12 cellular contexts compared by ENCODE assay signal in genomic region chr2:946073-947005, GRCh38. TPM values are rescaled to one million over a fixed set of nuclear protein-coding genes. Genes with fewer than 3 reads are reported as not detected.
DNase-seq lines count a peak whose midpoint lies in the region; ATAC-seq and TF ChIP-seq lines count a peak whose summit lies in the region.
"Had no signal": no experiment of that assay in that cellular context is flagged by ENCODE, and none has a peak within 500 bp of the region (broad histone marks: within the 10 kb centered on the region; RNA-seq: fewer than 3 reads in every experiment).

No MANE protein-coding gene starts in this region.

- TF ChIP-seq CTCF in progenitor cell of endocrine pancreas (IDR thresholded peaks at IDR 0.05; ENCODE audit: unreplicated experiment), result no peak

- DNase-seq in activated naive CD4-positive, alpha-beta T cell (lab: John Stamatoyannopoulos, UW), result no peak
- peak; percentile 49 for DNase-seq in SW480 (ENCODE audit: low spot score)
- peak; percentile 21 to 43 for DNase-seq in stimulated activated naive CD8-positive, alpha-beta T cell treated with anti-CD3 and anti-CD28 coated beads, Interleukin-15, amount 100 ng/mL, for 72 hours
- no peak for DNase-seq in HEK293T (ENCODE audit: extremely low spot score)
- no peak for DNase-seq in progenitor cell of endocrine pancreas (ENCODE audit: low spot score, unreplicated experiment)
- DNase-seq in SK-N-DZ (ENCODE audit: low spot score), result no peak
- DNase-seq: anterior cingulate cortex; NCI-H1417 treated with DMSO at 0.1 percent for 48 hours; stimulated activated CD4-positive, alpha-beta T cell treated with anti-CD3 and anti-CD28 coated beads, Interleukin-4, amount 100 ng/mL, for 24 hours; SW 1271 had no signal

- H3K4me3 Mint-ChIP-seq in activated naive CD4-positive, alpha-beta T cell treated with anti-CD3 and anti-CD28 coated beads, Interleukin-2, amount 50 U/mL, for 24 hours, result peak overlapping the region; percentile 46
- H3K4me3 Mint-ChIP-seq in stimulated activated naive CD8-positive, alpha-beta T cell treated with anti-CD3 and anti-CD28 coated beads, Interleukin-15, amount 100 ng/mL, for 72 hours, result peak overlapping the region; percentile 61 to 71
- H3K4me3 Mint-ChIP-seq in progenitor cell of endocrine pancreas (ENCODE audit: low read depth), result no peak overlapping the region

- CTCF ChIA-PET in HEK293T (lab: Yijun Ruan, JAX), result no interaction called here

- H3K4me1 Mint-ChIP-seq in activated naive CD4-positive, alpha-beta T cell treated with anti-CD3 and anti-CD28 coated beads, Interleukin-2, amount 50 U/mL, for 24 hours, result peaks cover 20% of the 10 kb centered on the region
- H3K4me1 Mint-ChIP-seq in stimulated activated naive CD8-positive, alpha-beta T cell treated with anti-CD3 and anti-CD28 coated beads, Interleukin-15, amount 100 ng/mL, for 72 hours, result peaks cover 43% of the 10 kb centered on the region
- H3K4me1 Mint-ChIP-seq in progenitor cell of endocrine pancreas (ENCODE audit: low read depth), result peaks cover 6% of the 10 kb centered on the region

- peaks cover 10% of the 10 kb centered on the region for H3K27me3 Mint-ChIP-seq in activated naive CD4-positive, alpha-beta T cell treated with anti-CD3 and anti-CD28 coated beads, Interleukin-2, amount 50 U/mL, for 24 hours
- H3K27me3 Mint-ChIP-seq in stimulated activated naive CD8-positive, alpha-beta T cell treated with anti-CD3 and anti-CD28 coated beads, Interleukin-15, amount 100 ng/mL, for 72 hours, result peaks cover 2% of the 10 kb centered on the region
- peaks cover 42% of the 10 kb centered on the region for H3K27me3 Mint-ChIP-seq in progenitor cell of endocrine pancreas

- POLR2A ChIA-PET in HEK293T (lab: Yijun Ruan, JAX), result no interaction called here

- peak overlapping the region; percentile 31 for H3K27ac Mint-ChIP-seq in activated naive CD4-positive, alpha-beta T cell treated with anti-CD3 and anti-CD28 coated beads, Interleukin-2, amount 50 U/mL, for 24 hours
- peak overlapping the region; percentile 82 to 90 for H3K27ac Mint-ChIP-seq in stimulated activated naive CD8-positive, alpha-beta T cell treated with anti-CD3 and anti-CD28 coated beads, Interleukin-15, amount 100 ng/mL, for 72 hours
- no peak overlapping the region for H3K27ac Mint-ChIP-seq in progenitor cell of endocrine pancreas

- ATAC-seq in HG02885 (IDR thresholded peaks at IDR 0.05; ENCODE audit: poor library complexity, unreplicated experiment), result peak; percentile 74
- ATAC-seq in stimulated activated naive CD8-positive, alpha-beta T cell treated with anti-CD3 and anti-CD28 coated beads, Interleukin-15, amount 100 ng/mL, for 72 hours, result peak; percentile 83

- H3K36me3 Mint-ChIP-seq in activated naive CD4-positive, alpha-beta T cell treated with anti-CD3 and anti-CD28 coated beads, Interleukin-2, amount 50 U/mL, for 24 hours, result no peaks in the 10 kb centered on the region
- H3K36me3 Mint-ChIP-seq in progenitor cell of endocrine pancreas (ENCODE audit: insufficient read depth), result peaks cover 2% of the 10 kb centered on the region

- H3K9me3 Mint-ChIP-seq in activated naive CD4-positive, alpha-beta T cell treated with anti-CD3 and anti-CD28 coated beads, Interleukin-2, amount 50 U/mL, for 24 hours, result no peaks in the 10 kb centered on the region
- peaks cover 8 to 22% of the 10 kb centered on the region in 2 donors for H3K9me3 Mint-ChIP-seq in stimulated activated naive CD8-positive, alpha-beta T cell treated with anti-CD3 and anti-CD28 coated beads, Interleukin-15, amount 100 ng/mL, for 72 hours
- H3K9me3 Mint-ChIP-seq in progenitor cell of endocrine pancreas (ENCODE audit: low read depth), result peaks cover 7% of the 10 kb centered on the region

TF ChIP-seq in HEK293T, 16 proteins besides CTCF, POLR2A, EP300 and RAD21:
- no peak for TF ChIP-seq ELF4 (IDR thresholded peaks at IDR 0.05)
- no peak for TF ChIP-seq CTBP1 (IDR thresholded peaks at IDR 0.05; ENCODE audit: borderline replicate concordance)
- no peak for TF ChIP-seq HDGF (IDR thresholded peaks at IDR 0.05; ENCODE audit: borderline replicate concordance)

RNA-seq across cellular contexts. Expression of gene SNTG2, which starts 4.3 kb away (rescaled TPM):
- 0.50 and 0.62 TPM in 2 replicates for total RNA-seq in progenitor cell of endocrine pancreas
- not detected in 2 replicates for polyA plus RNA-seq in SK-N-DZ (2014; cell fraction: cytosol; rRNA removed)
- polyA plus RNA-seq in SK-N-DZ (2014; cell fraction: nucleus; rRNA removed), result 0.53 TPM in 1 of 2 replicates, not detected in the other

Comparison
In these comparisons a context has a peak if more than half of its experiments do, and no peak if none do; other contexts are left out.
1. DNase-seq: peak in SW480 (single experiment) and stimulated activated naive CD8-positive, alpha-beta T cell treated with anti-CD3 and anti-CD28 coated beads, Interleukin-15, amount 100 ng/mL, for 72 hours (2 of 2); none in activated naive CD4-positive, alpha-beta T cell (0 of 4), HEK293T (single experiment), progenitor cell of endocrine pancreas (single experiment) and SK-N-DZ (single experiment).